1 cellular context compared by ENCODE assay signal in the genomic region with DNA sequence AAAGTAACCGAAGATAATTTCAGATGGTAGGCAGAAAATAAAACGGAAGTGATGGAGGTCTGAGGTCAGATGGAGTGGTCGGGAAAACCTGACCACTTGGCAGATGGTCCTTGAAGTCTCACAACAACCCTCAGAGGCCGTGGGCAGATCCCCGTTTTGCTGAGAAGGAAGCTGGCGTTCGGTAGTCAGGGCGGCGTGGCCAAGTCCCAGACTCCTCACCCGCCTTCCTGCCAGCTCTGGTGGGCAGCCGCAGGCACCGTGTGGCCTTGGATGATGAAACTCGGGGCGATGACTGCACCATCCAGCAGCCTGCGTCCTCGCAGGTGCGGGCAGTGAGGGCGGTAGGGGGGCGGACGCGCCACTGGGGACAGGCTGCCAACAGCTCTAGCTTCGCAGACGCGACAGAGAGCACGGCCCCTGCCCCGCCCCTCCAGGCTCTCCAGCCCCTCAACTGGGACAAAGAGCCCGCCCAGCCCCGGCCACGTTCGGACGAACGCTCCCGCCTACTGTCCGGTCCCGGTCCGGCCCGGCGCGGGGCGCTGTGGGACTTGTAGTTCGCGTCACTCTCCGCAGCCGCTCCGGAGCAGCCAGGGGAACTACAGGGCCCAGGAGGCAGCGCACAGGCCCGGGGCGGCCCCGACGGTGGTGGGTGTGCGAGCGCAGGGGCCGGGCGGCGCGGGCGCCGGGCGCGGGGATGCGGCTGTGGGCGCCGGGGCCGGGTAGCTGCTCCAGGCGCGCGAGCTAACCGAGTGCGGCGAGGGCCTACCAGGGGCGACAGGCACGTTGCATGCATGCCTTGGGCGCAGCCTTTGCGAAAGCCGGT.
TF ChIP-seq lines count a peak whose summit lies in the region.

A gene with protein sequence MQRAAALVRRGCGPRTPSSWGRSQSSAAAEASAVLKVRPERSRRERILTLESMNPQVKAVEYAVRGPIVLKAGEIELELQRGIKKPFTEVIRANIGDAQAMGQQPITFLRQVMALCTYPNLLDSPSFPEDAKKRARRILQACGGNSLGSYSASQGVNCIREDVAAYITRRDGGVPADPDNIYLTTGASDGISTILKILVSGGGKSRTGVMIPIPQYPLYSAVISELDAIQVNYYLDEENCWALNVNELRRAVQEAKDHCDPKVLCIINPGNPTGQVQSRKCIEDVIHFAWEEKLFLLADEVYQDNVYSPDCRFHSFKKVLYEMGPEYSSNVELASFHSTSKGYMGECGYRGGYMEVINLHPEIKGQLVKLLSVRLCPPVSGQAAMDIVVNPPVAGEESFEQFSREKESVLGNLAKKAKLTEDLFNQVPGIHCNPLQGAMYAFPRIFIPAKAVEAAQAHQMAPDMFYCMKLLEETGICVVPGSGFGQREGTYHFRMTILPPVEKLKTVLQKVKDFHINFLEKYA (plus strand): TSS at position 673 of the 823 bp plus-strand sequence. CDS start 354 bp downstream, outside the sequence.

TF ChIP-seq in GM12878, 131 proteins besides CTCF, POLR2A, EP300 and RAD21 (continued from another document and continues in another):
- TF ChIP-seq, protein P1, sequence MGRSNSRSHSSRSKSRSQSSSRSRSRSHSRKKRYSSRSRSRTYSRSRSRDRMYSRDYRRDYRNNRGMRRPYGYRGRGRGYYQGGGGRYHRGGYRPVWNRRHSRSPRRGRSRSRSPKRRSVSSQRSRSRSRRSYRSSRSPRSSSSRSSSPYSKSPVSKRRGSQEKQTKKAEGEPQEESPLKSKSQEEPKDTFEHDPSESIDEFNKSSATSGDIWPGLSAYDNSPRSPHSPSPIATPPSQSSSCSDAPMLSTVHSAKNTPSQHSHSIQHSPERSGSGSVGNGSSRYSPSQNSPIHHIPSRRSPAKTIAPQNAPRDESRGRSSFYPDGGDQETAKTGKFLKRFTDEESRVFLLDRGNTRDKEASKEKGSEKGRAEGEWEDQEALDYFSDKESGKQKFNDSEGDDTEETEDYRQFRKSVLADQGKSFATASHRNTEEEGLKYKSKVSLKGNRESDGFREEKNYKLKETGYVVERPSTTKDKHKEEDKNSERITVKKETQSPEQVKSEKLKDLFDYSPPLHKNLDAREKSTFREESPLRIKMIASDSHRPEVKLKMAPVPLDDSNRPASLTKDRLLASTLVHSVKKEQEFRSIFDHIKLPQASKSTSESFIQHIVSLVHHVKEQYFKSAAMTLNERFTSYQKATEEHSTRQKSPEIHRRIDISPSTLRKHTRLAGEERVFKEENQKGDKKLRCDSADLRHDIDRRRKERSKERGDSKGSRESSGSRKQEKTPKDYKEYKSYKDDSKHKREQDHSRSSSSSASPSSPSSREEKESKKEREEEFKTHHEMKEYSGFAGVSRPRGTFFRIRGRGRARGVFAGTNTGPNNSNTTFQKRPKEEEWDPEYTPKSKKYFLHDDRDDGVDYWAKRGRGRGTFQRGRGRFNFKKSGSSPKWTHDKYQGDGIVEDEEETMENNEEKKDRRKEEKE (IDR thresholded peaks at IDR 0.05): peak; percentile 55; the same call in 1 of the 2 replicates
- TF ChIP-seq RBBP5 (conservative IDR thresholded peaks at IDR 0.05): no peak
- TF ChIP-seq ZNF24 (IDR thresholded peaks at IDR 0.05): no peak
- TF ChIP-seq RB1 (IDR thresholded peaks at IDR 0.05; ENCODE audit: borderline replicate concordance): no peak
- peak; percentile 60; the same call in 1 of the 2 replicates for TF ChIP-seq GATAD2B (conservative IDR thresholded peaks at IDR 0.05; ENCODE audit: low read depth)
- TF ChIP-seq RUNX3 (IDR thresholded peaks at IDR 0.05; ENCODE audit: low read length): no peak
- TF ChIP-seq, protein P2, sequence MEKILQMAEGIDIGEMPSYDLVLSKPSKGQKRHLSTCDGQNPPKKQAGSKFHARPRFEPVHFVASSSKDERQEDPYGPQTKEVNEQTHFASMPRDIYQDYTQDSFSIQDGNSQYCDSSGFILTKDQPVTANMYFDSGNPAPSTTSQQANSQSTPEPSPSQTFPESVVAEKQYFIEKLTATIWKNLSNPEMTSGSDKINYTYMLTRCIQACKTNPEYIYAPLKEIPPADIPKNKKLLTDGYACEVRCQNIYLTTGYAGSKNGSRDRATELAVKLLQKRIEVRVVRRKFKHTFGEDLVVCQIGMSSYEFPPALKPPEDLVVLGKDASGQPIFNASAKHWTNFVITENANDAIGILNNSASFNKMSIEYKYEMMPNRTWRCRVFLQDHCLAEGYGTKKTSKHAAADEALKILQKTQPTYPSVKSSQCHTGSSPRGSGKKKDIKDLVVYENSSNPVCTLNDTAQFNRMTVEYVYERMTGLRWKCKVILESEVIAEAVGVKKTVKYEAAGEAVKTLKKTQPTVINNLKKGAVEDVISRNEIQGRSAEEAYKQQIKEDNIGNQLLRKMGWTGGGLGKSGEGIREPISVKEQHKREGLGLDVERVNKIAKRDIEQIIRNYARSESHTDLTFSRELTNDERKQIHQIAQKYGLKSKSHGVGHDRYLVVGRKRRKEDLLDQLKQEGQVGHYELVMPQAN (conservative IDR thresholded peaks at IDR 0.05): peak; percentile 73
- peak; percentile 83 for TF ChIP-seq LARP7 (IDR thresholded peaks at IDR 0.05)
- TF ChIP-seq YBX1 (IDR thresholded peaks at IDR 0.05): no peak
- TF ChIP-seq NR2C2 (IDR thresholded peaks at IDR 0.05; ENCODE audit: borderline replicate concordance, control insufficient read depth, insufficient read length, low read depth): no peak
- TF ChIP-seq, protein P3, sequence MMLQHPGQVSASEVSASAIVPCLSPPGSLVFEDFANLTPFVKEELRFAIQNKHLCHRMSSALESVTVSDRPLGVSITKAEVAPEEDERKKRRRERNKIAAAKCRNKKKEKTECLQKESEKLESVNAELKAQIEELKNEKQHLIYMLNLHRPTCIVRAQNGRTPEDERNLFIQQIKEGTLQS (IDR thresholded peaks at IDR 0.05; ENCODE audit: borderline replicate concordance, extremely low read depth, low read depth, low read length): 0 out of 2 replicates have a peak, but pooled peaks have one; percentile 25
- TF ChIP-seq KAT2A (conservative IDR thresholded peaks at IDR 0.05; ENCODE audit: control insufficient read depth, low read depth, low read length): no peak
- no peak for TF ChIP-seq ZSCAN29 (IDR thresholded peaks at IDR 0.05)
- peak; percentile 13 for TF ChIP-seq HDAC6 (IDR thresholded peaks at IDR 0.05; ENCODE audit: unreplicated experiment)
- TF ChIP-seq NRF1 (conservative IDR thresholded peaks at IDR 0.05; ENCODE audit: low read depth, low read length): no peak
- no peak for TF ChIP-seq MXI1 (IDR thresholded peaks at IDR 0.05; ENCODE audit: low read depth, low read length)
- no peak for TF ChIP-seq BCL11A (IDR thresholded peaks at IDR 0.05; ENCODE audit: low read depth, low read length)
- TF ChIP-seq MYB (IDR thresholded peaks at IDR 0.05; ENCODE audit: borderline replicate concordance, low read depth, low read length): no peak
- TF ChIP-seq IKZF1 (conservative IDR thresholded peaks at IDR 0.05): peak; percentile 96
- TF ChIP-seq SPI1 (IDR thresholded peaks at IDR 0.05; ENCODE audit: borderline replicate concordance, insufficient read depth, low read depth, low read length): no peak
- no peak for TF ChIP-seq ZNF274 (IDR thresholded peaks at IDR 0.05; ENCODE audit: insufficient read depth, insufficient read length)
- TF ChIP-seq NFYA (IDR thresholded peaks at IDR 0.05; ENCODE audit: borderline replicate concordance, low read depth, low read length): no peak
- TF ChIP-seq PAX8 (IDR thresholded peaks at IDR 0.05): no peak
- TF ChIP-seq, protein P4, sequence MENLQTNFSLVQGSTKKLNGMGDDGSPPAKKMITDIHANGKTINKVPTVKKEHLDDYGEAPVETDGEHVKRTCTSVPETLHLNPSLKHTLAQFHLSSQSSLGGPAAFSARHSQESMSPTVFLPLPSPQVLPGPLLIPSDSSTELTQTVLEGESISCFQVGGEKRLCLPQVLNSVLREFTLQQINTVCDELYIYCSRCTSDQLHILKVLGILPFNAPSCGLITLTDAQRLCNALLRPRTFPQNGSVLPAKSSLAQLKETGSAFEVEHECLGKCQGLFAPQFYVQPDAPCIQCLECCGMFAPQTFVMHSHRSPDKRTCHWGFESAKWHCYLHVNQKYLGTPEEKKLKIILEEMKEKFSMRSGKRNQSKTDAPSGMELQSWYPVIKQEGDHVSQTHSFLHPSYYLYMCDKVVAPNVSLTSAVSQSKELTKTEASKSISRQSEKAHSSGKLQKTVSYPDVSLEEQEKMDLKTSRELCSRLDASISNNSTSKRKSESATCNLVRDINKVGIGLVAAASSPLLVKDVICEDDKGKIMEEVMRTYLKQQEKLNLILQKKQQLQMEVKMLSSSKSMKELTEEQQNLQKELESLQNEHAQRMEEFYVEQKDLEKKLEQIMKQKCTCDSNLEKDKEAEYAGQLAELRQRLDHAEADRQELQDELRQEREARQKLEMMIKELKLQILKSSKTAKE (IDR thresholded peaks at IDR 0.05; ENCODE audit: low read depth, poor library complexity, severe bottlenecking): no peak
- TF ChIP-seq POLR2AphosphoS2 (IDR thresholded peaks at IDR 0.05; ENCODE audit: low read depth, low read length): no peak
- TF ChIP-seq MEF2A (IDR thresholded peaks at IDR 0.05; ENCODE audit: insufficient read depth, low read depth, low read length): no peak
- no peak for TF ChIP-seq RAD51 (IDR thresholded peaks at IDR 0.05)
- no peak for TF ChIP-seq NBN (IDR thresholded peaks at IDR 0.05)
- 0 out of 2 replicates have a peak, but pooled peaks have one; percentile 31 for TF ChIP-seq NR2F1 (conservative IDR thresholded peaks at IDR 0.05)
- TF ChIP-seq, protein P5, sequence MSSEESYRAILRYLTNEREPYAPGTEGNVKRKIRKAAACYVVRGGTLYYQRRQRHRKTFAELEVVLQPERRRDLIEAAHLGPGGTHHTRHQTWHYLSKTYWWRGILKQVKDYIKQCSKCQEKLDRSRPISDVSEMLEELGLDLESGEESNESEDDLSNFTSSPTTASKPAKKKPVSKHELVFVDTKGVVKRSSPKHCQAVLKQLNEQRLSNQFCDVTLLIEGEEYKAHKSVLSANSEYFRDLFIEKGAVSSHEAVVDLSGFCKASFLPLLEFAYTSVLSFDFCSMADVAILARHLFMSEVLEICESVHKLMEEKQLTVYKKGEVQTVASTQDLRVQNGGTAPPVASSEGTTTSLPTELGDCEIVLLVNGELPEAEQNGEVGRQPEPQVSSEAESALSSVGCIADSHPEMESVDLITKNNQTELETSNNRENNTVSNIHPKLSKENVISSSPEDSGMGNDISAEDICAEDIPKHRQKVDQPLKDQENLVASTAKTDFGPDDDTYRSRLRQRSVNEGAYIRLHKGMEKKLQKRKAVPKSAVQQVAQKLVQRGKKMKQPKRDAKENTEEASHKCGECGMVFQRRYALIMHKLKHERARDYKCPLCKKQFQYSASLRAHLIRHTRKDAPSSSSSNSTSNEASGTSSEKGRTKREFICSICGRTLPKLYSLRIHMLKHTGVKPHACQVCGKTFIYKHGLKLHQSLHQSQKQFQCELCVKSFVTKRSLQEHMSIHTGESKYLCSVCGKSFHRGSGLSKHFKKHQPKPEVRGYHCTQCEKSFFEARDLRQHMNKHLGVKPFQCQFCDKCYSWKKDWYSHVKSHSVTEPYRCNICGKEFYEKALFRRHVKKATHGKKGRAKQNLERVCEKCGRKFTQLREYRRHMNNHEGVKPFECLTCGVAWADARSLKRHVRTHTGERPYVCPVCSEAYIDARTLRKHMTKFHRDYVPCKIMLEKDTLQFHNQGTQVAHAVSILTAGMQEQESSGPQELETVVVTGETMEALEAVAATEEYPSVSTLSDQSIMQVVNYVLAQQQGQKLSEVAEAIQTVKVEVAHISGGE (CRISPR knock-in tag; IDR thresholded peaks at IDR 0.05): no peak
- TF ChIP-seq, protein P6, sequence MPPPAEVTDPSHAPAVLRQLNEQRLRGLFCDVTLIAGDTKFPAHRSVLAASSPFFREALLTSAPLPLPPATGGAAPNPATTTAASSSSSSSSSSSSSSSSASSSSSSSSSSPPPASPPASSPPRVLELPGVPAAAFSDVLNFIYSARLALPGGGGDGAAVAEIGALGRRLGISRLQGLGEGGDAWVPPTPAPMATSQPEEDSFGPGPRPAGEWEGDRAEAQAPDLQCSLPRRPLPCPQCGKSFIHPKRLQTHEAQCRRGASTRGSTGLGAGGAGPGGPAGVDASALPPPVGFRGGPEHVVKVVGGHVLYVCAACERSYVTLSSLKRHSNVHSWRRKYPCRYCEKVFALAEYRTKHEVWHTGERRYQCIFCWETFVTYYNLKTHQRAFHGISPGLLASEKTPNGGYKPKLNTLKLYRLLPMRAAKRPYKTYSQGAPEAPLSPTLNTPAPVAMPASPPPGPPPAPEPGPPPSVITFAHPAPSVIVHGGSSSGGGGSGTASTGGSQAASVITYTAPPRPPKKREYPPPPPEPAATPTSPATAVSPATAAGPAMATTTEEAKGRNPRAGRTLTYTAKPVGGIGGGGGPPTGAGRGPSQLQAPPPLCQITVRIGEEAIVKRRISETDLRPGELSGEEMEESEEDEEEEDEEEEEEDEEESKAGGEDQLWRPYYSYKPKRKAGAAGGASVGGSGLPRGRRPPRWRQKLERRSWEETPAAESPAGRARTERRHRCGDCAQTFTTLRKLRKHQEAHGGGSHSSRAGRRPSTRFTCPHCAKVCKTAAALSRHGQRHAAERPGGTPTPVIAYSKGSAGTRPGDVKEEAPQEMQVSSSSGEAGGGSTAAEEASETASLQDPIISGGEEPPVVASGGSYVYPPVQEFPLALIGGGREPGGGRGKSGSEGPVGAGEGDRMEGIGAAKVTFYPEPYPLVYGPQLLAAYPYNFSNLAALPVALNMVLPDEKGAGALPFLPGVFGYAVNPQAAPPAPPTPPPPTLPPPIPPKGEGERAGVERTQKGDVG (CRISPR knock-in tag; IDR thresholded peaks at IDR 0.05): no peak
- peak; percentile 81; the same call in 1 of the 2 replicates for TF ChIP-seq STAT1 (conservative IDR thresholded peaks at IDR 0.05)
- TF ChIP-seq, protein P7, sequence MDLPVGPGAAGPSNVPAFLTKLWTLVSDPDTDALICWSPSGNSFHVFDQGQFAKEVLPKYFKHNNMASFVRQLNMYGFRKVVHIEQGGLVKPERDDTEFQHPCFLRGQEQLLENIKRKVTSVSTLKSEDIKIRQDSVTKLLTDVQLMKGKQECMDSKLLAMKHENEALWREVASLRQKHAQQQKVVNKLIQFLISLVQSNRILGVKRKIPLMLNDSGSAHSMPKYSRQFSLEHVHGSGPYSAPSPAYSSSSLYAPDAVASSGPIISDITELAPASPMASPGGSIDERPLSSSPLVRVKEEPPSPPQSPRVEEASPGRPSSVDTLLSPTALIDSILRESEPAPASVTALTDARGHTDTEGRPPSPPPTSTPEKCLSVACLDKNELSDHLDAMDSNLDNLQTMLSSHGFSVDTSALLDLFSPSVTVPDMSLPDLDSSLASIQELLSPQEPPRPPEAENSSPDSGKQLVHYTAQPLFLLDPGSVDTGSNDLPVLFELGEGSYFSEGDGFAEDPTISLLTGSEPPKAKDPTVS (IDR thresholded peaks at IDR 0.05; ENCODE audit: low read depth, low read length): no peak
- TF ChIP-seq EED (IDR thresholded peaks at IDR 0.05; ENCODE audit: low read depth): no peak
- no peak for TF ChIP-seq JUNB (IDR thresholded peaks at IDR 0.05)
- TF ChIP-seq, protein P8, sequence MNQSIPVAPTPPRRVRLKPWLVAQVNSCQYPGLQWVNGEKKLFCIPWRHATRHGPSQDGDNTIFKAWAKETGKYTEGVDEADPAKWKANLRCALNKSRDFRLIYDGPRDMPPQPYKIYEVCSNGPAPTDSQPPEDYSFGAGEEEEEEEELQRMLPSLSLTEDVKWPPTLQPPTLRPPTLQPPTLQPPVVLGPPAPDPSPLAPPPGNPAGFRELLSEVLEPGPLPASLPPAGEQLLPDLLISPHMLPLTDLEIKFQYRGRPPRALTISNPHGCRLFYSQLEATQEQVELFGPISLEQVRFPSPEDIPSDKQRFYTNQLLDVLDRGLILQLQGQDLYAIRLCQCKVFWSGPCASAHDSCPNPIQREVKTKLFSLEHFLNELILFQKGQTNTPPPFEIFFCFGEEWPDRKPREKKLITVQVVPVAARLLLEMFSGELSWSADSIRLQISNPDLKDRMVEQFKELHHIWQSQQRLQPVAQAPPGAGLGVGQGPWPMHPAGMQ (IDR thresholded peaks at IDR 0.05; ENCODE audit: borderline replicate concordance): no peak
